20 cellular contexts compared by ENCODE assay signal in genomic region chr13:110528911-110529310, GRCh38. TPM values are rescaled to one million over a fixed set of nuclear protein-coding genes. Genes with fewer than 3 reads are reported as not detected.
DNase-seq lines count a peak whose midpoint lies in the region; ATAC-seq, FAIRE-seq and TF ChIP-seq lines count a peak whose summit lies in the region.
"Had no signal": no experiment of that assay in that cellular context is flagged by ENCODE, and none has a peak within 500 bp of the region (broad histone marks: within the 10 kb centered on the region; RNA-seq: fewer than 3 reads in every experiment).

No MANE protein-coding gene starts in this region.

- H3K4me3 Mint-ChIP-seq in progenitor cell of endocrine pancreas (ENCODE audit: low read depth): no peak overlapping the region
- H3K4me3 Mint-ChIP-seq: activated CD8-positive, alpha-beta T cell treated with anti-CD3 and anti-CD28 coated beads for 36 hours; activated naive CD8-positive, alpha-beta T cell treated with anti-CD3 and anti-CD28 coated beads, Interleukin-2, amount 10 ng/mL, durations not matched to agents 7 days and 5 days; activated T-cell treated with anti-CD3 and anti-CD28 coated beads, Interleukin-2, amount 50 U/mL, for 72 hours had no signal

- TF ChIP-seq EP300 in HepG2 (IDR thresholded peaks at IDR 0.05; ENCODE audit: low read depth in 2 of 2, low read length in 2 of 2): no peak
- no peak for TF ChIP-seq EP300 in HepG2 (CRISPR knock-in tag; IDR thresholded peaks at IDR 0.05; ENCODE audit: borderline replicate concordance)
- no peak for TF ChIP-seq EP300 in gastroesophageal sphincter (IDR thresholded peaks at IDR 0.05)

- H3K27me3 ChIP-seq in liver (ENCODE audit: control insufficient read depth in 4 of 4, insufficient read depth in 4 of 4, low read length in 3 of 4) (no peaks in the 10 kb centered on the region), HepG2 (ENCODE audit: control insufficient read depth in 1 of 2, insufficient read depth in 2 of 2, low read length in 2 of 2) (no peaks in the 10 kb centered on the region), gastroesophageal sphincter (no peaks in the 10 kb centered on the region)
- H3K27me3 ChIP-seq: MG63 had no signal

- no peak for TF ChIP-seq POLR2A in HepG2 (IDR thresholded peaks at IDR 0.05; ENCODE audit: insufficient read depth in 1 of 2, low read depth in 2 of 2, low read length in 2 of 2)
- no peak for TF ChIP-seq POLR2A in gastroesophageal sphincter (IDR thresholded peaks at IDR 0.05)

- H3K79me2 ChIP-seq in HepG2 (ENCODE audit: insufficient read depth, low read length): peaks cover 22% of the 10 kb centered on the region

- ATAC-seq in HepG2 (no peak), gastroesophageal sphincter (no peak), left lobe of liver (no peak)
- ATAC-seq: activated CD8-positive, alpha-beta T cell treated with anti-CD3 and anti-CD28 coated beads for 36 hours; activated T-cell treated with anti-CD3 and anti-CD28 coated beads, Interleukin-2, amount 50 U/mL, for 72 hours had no signal

- H3K27me3 Mint-ChIP-seq in progenitor cell of endocrine pancreas: peaks cover 3% of the 10 kb centered on the region
- H3K27me3 Mint-ChIP-seq: activated naive CD8-positive, alpha-beta T cell treated with anti-CD3 and anti-CD28 coated beads, Interleukin-2, amount 10 ng/mL, durations not matched to agents 7 days and 5 days had no signal

- peaks cover 33 to 82% (median 66%) of the 10 kb centered on the region in 4 donors for H3K4me1 ChIP-seq in liver (ENCODE audit: control insufficient read depth in 4 of 4, insufficient read depth in 4 of 4, low read length in 3 of 4)
- peaks cover 34% of the 10 kb centered on the region for H3K4me1 ChIP-seq in HepG2 (ENCODE audit: insufficient read depth, low read length)
- H3K4me1 ChIP-seq in gastroesophageal sphincter: peaks cover 0 to 73% (median 8%) of the 10 kb centered on the region in 3 donors

- no peaks in the 10 kb centered on the region for H3K9me3 Mint-ChIP-seq in progenitor cell of endocrine pancreas (ENCODE audit: low read depth)
- H3K9me3 Mint-ChIP-seq: activated CD8-positive, alpha-beta T cell treated with anti-CD3 and anti-CD28 coated beads for 36 hours; activated T-cell treated with anti-CD3 and anti-CD28 coated beads, Interleukin-2, amount 50 U/mL, for 72 hours had no signal

- no peak overlapping the region for H3K27ac Mint-ChIP-seq in progenitor cell of endocrine pancreas
- H3K27ac Mint-ChIP-seq: activated CD8-positive, alpha-beta T cell treated with anti-CD3 and anti-CD28 coated beads for 36 hours; activated naive CD8-positive, alpha-beta T cell treated with anti-CD3 and anti-CD28 coated beads, Interleukin-2, amount 10 ng/mL, durations not matched to agents 7 days and 5 days; activated T-cell treated with anti-CD3 and anti-CD28 coated beads, Interleukin-2, amount 50 U/mL, for 72 hours had no signal

- peaks cover 25% of the 10 kb centered on the region; the same call in 1 of the 2 replicates for H4K20me1 ChIP-seq in HepG2 (ENCODE audit: insufficient read depth, low read length)

- H3K36me3 Mint-ChIP-seq in progenitor cell of endocrine pancreas (ENCODE audit: insufficient read depth): no peaks in the 10 kb centered on the region

- H3K9me3 ChIP-seq in liver (ENCODE audit: control insufficient read depth in 4 of 4, low read length in 3 of 4): no peaks in the 10 kb centered on the region
- H3K9me3 ChIP-seq in HepG2 (ENCODE audit: low read length): no peaks in the 10 kb centered on the region
- H3K9me3 ChIP-seq in gastroesophageal sphincter: no peaks in the 10 kb centered on the region
- H3K9me3 ChIP-seq: MG63 had no signal

- H3K27ac ChIP-seq in liver (ENCODE audit: low read depth in 1 of 2, low read length in 2 of 2) (peak overlapping the region; percentile 78 to 83), HepG2 (ENCODE audit: extremely low read length, insufficient read depth, low read length) (no peak overlapping the region), gastroesophageal sphincter (peak overlapping the region in 3 of 4 donors; percentile 12 to 76 (median 70))

- no TSS peak for BruUV-seq in HepG2 (replicated peaks; lab: Mats Ljungman, UMichigan)

- in situ Hi-C loops in HepG2 (cut with HindIII; ENCODE audit: extremely low pct_ligation_motif_present, low pct_unique_long_range_greater_than_20kb) (no loop called here), KBM-7 (cut with MboI; ENCODE audit: low pct_unique_long_range_greater_than_20kb, low sequenced_read_pairs) (no loop called here)

- DNase-seq in HepG2 (ENCODE audit: low spot score): no peak
- peak; percentile 11 for DNase-seq in posterior vena cava (ENCODE audit: low spot score)
- no peak for DNase-seq in progenitor cell of endocrine pancreas (ENCODE audit: low spot score, unreplicated experiment)
- DNase-seq in KBM-7: no peak
- DNase-seq in GM10248 (ENCODE audit: extremely low spot score): no peak
- DNase-seq in left lobe of liver (ENCODE audit: low spot score): no peak
- DNase-seq: activated CD8-positive, alpha-beta T cell treated with anti-CD3 and anti-CD28 coated beads for 36 hours; activated naive CD8-positive, alpha-beta T cell treated with anti-CD3 and anti-CD28 coated beads, Interleukin-2, amount 10 ng/mL, durations not matched to agents 7 days and 5 days; activated T-cell treated with anti-CD3 and anti-CD28 coated beads, Interleukin-2, amount 50 U/mL, for 72 hours; glutamatergic neuron; islet precursor cell; MG63; NCI-H2081 treated with DMSO at 0.1 percent for 48 hours; NCI-H524; stimulated activated CD4-positive, alpha-beta T cell treated with anti-CD3 and anti-CD28 coated beads, Interleukin-2, amount 100 ng/mL, for 24 hours; stimulated activated CD8-positive, alpha-beta memory T cell treated with anti-CD3 and anti-CD28 coated beads, Interleukin-4, amount 100 ng/mL, for 48 hours; SW 1271 had no signal

- no peak overlapping the region for H2AFZ ChIP-seq in HepG2 (ENCODE audit: low read length)

- peaks cover 0 to 3% (median 1%) of the 10 kb centered on the region in 4 donors for H3K36me3 ChIP-seq in liver (ENCODE audit: control insufficient read depth in 4 of 4, insufficient read depth in 3 of 4, low read depth in 1 of 4, low read length in 3 of 4)
- peaks cover 0 to 8% of the 10 kb centered on the region in 2 experiments; a peak in 4 of 5 replicates for H3K36me3 ChIP-seq in HepG2 (replicated peaks in 1 of 2; ENCODE audit: control insufficient read depth in 1 of 2, insufficient read depth in 2 of 2, low read length in 2 of 2)
- H3K36me3 ChIP-seq in gastroesophageal sphincter: no peaks in the 10 kb centered on the region
- H3K36me3 ChIP-seq: MG63 had no signal

- H3K9ac ChIP-seq in liver (ENCODE audit: low read depth in 1 of 2, low read length in 2 of 2) (peak overlapping the region in 1 of 2 donors; percentile 37), HepG2 (ENCODE audit: insufficient read depth, low read depth, low read length) (no peak overlapping the region)

- TF ChIP-seq CTCF in liver (IDR thresholded peaks at IDR 0.05; ENCODE audit: low read depth, low read length, missing input control) (no peak), HepG2 (CRISPR knock-in tag; IDR thresholded peaks at IDR 0.05) (no peak), gastroesophageal sphincter (IDR thresholded peaks at IDR 0.05) (no peak), progenitor cell of endocrine pancreas (IDR thresholded peaks at IDR 0.05; ENCODE audit: unreplicated experiment) (no peak), GM10248 (IDR thresholded peaks at IDR 0.05; ENCODE audit: control extremely low read depth, extremely low read depth, low read depth, missing control alignments) (no peak)

- CTCF ChIA-PET in HepG2 (lab: Yijun Ruan, JAX; ENCODE audit: low intra/inter-chr PET ratio, low total read pairs): no interaction called here
- CTCF ChIA-PET in GM10248 (lab: Yijun Ruan, JAX): interaction anchor here (0.6 to 2.4 kb wide), 3 partner anchors 9 to 19 kb away, joined by 3 to 6 read pairs (median 3); no protein-coding TSS in a partner anchor

- 90% methylated on average over 6 of the region's 6 CpGs for WGBS in liver
- WGBS in HepG2 (ENCODE audit: low lambda C conversion rate): 93% methylated on average over 6 of the region's 6 CpGs
- 74 to 90% methylated on average over 6 of the region's 6 CpGs for WGBS in gastroesophageal sphincter (ENCODE audit: low coverage in 1 of 2), 2 donors

- TF ChIP-seq RAD21 in liver (IDR thresholded peaks at IDR 0.05): no peak
- no peak for TF ChIP-seq RAD21 in HepG2 (CRISPR knock-in tag; IDR thresholded peaks at IDR 0.05)

- FAIRE-seq in HepG2 (lab: Jason Lieb, UNC): no peak
- FAIRE-seq: H54 had no signal

- POLR2A ChIA-PET in HepG2 (lab: Yijun Ruan, JAX): no interaction called here
- POLR2A ChIA-PET in GM10248 (lab: Yijun Ruan, JAX): no interaction called here

- intact Hi-C loops in HepG2 (cut with micrococcal nuclease; ENCODE audit: unreplicated experiment): no loop called here
- intact Hi-C loops in posterior vena cava (cut with DNase I): no loop called here

- peaks cover 14% of the 10 kb centered on the region for H3K4me1 Mint-ChIP-seq in progenitor cell of endocrine pancreas (ENCODE audit: low read depth)

- H3K4me3 ChIP-seq in liver (ENCODE audit: low read depth in 1 of 3, low read length in 3 of 3) (no peak overlapping the region), HepG2 (replicated peaks in 1 of 3; ENCODE audit: insufficient read depth in 1 of 3, low read depth in 2 of 3, low read length in 3 of 3) (no peak overlapping the region), gastroesophageal sphincter (no peak overlapping the region)
- H3K4me3 ChIP-seq: MG63 had no signal

- no peak overlapping the region for H3K4me2 ChIP-seq in HepG2 (ENCODE audit: low read depth, low read length)

RNA-seq across cellular contexts. Expression of gene RAB20, which starts 32.6 kb away (rescaled TPM):
- total RNA-seq in liver (10 to 100 TPM in 1 of 2 donors, 1 to 10 TPM in 1; 9.8 to 31.0 TPM), HepG2 (2016; rRNA removed; fragmentation: Illumina TruSeq; extraction: Trizol) (15.2 and 15.6 TPM in 2 replicates), gastroesophageal sphincter (10 to 100 TPM in 3 of 4 donors, 1 to 10 TPM in 1; 8.7 to 32.8 (median 18.4) TPM), posterior vena cava (10 to 100 TPM in 1 of 2 donors, 1 to 10 TPM in 1; 8.5 to 11.9 TPM), progenitor cell of endocrine pancreas (3.8 and 4.0 TPM in 2 replicates), left lobe of liver (12.3 TPM)
- polyA plus RNA-seq in liver (10 to 100 TPM; 19.3 to 36.9 TPM), HepG2 (2011; rRNA removed) (27.3 and 30.5 TPM in 2 replicates)
- total RNA-seq in HepG2 (2016; cell fraction: cytosol; rRNA removed; fragmentation: Illumina TruSeq; extraction: Trizol; ENCODE audit: low read depth): 5.8 and 6.2 TPM in 2 replicates
- 13.5 and 15.3 TPM in 2 replicates for total RNA-seq in HepG2 (2016; cell fraction: insoluble cytoplasmic fraction; rRNA removed; fragmentation: Illumina TruSeq; extraction: Trizol)
- total RNA-seq in HepG2 (2016; cell fraction: membrane; rRNA removed; fragmentation: Illumina TruSeq; extraction: Trizol): 12.0 and 13.1 TPM in 2 replicates
- total RNA-seq in HepG2 (2016; cell fraction: nucleus; rRNA removed; fragmentation: Illumina TruSeq; extraction: Trizol): 6.5 and 7.9 TPM in 2 replicates
- 28.4 and 39.0 TPM in 2 replicates for polyA plus RNA-seq in HepG2 (2011; cell fraction: cytosol; rRNA removed)
- 12.0 and 13.8 TPM in 2 replicates for polyA plus RNA-seq in HepG2 (2011; cell fraction: nucleus; rRNA removed)
- 14.6 and 20.9 TPM in 2 replicates for polyA plus RNA-seq in HepG2 (2012)
- 4.5 and 5.9 TPM in 2 replicates for polyA plus RNA-seq in HepG2 (2016; cell fraction: cytosol; fragmentation: Illumina TruSeq; extraction: Trizol; ENCODE audit: low read depth)
- 13.3 and 15.2 TPM in 2 replicates for polyA plus RNA-seq in HepG2 (2016; cell fraction: insoluble cytoplasmic fraction; fragmentation: Illumina TruSeq; extraction: Trizol; ENCODE audit: low read depth)
- polyA plus RNA-seq in HepG2 (2016; cell fraction: membrane; fragmentation: Illumina TruSeq; extraction: Trizol; ENCODE audit: low read depth): 7.5 and 8.5 TPM in 2 replicates
- polyA plus RNA-seq in HepG2 (2016; cell fraction: nucleus; fragmentation: Illumina TruSeq; extraction: Trizol; ENCODE audit: insufficient read depth, low read depth): 9.6 and 9.8 TPM in 2 replicates
- 7.5 and 23.0 TPM in 2 replicates for polyA minus RNA-seq in HepG2 (2011; rRNA and poly(A)+ RNA removed; ENCODE audit: low replicate concordance)
- 12.6 and 15.1 TPM in 2 replicates for polyA minus RNA-seq in HepG2 (2011; cell fraction: cytosol; rRNA and poly(A)+ RNA removed)
- 8.2 TPM in 2 replicates for polyA minus RNA-seq in HepG2 (2011; cell fraction: nucleus; rRNA and poly(A)+ RNA removed)
